In genomic region chr13:113006660-113007059, GRCh38 we compare ENCODE assay signal across 20 cellular contexts. TPM values are rescaled to one million over a fixed set of nuclear protein-coding genes. Genes with fewer than 3 reads are reported as not detected.
DNase-seq lines count a peak whose midpoint lies in the region; ATAC-seq, FAIRE-seq and TF ChIP-seq lines count a peak whose summit lies in the region.
"Had no signal": no experiment of that assay in that cellular context is flagged by ENCODE, and none has a peak within 500 bp of the region (broad histone marks: within the 10 kb centered on the region; RNA-seq: fewer than 3 reads in every experiment).

No MANE protein-coding gene starts in this region.

- ATAC-seq in activated naive CD8-positive, alpha-beta T cell treated with anti-CD3 and anti-CD28 coated beads, Interleukin-2, amount 50 U/mL, for 24 hours: no peak
- ATAC-seq in GM21423 (IDR thresholded peaks at IDR 0.05; ENCODE audit: unreplicated experiment): no peak
- ATAC-seq: HCT116 had no signal

- H3K9me3 ChIP-seq in small intestine (ENCODE audit: control insufficient read depth, low read depth): no peaks in the 10 kb centered on the region
- H3K9me3 ChIP-seq: Caco-2 had no signal

- H3K27ac ChIP-seq in dorsolateral prefrontal cortex (peak overlapping the region in 44 of 59 donors; percentile 3 to 87 (median 50)), layer of hippocampus (ENCODE audit: low read depth, low read length) (peak overlapping the region; percentile 35), substantia nigra (ENCODE audit: low read depth, low read length, poor library complexity, severe bottlenecking) (peak overlapping the region; percentile 61), small intestine (ENCODE audit: low read depth in 1 of 2, low read length in 1 of 2) (no peak overlapping the region)
- H3K27ac ChIP-seq: 22Rv1, GM23248 had no signal

- intact Hi-C loops in dorsolateral prefrontal cortex (cut with DNase I): no loop called here

- H3K9me3 Mint-ChIP-seq in activated naive CD8-positive, alpha-beta T cell (ENCODE audit: low read depth): no peaks in the 10 kb centered on the region
- peaks cover 4% of the 10 kb centered on the region for H3K9me3 Mint-ChIP-seq in activated naive CD8-positive, alpha-beta T cell treated with anti-CD3 and anti-CD28 coated beads, Interleukin-2, amount 50 U/mL, for 24 hours

- no peak overlapping the region for H3K27ac Mint-ChIP-seq in activated naive CD8-positive, alpha-beta T cell
- H3K27ac Mint-ChIP-seq in activated naive CD8-positive, alpha-beta T cell treated with anti-CD3 and anti-CD28 coated beads, Interleukin-2, amount 50 U/mL, for 24 hours: no peak overlapping the region
- H3K27ac Mint-ChIP-seq: B cell; CD4-positive, alpha-beta memory T cell had no signal

- H3K36me3 ChIP-seq in small intestine (ENCODE audit: control insufficient read depth in 2 of 2, insufficient read depth in 2 of 2, low read length in 2 of 2): no peaks in the 10 kb centered on the region

- H3K27me3 Mint-ChIP-seq in activated naive CD8-positive, alpha-beta T cell: no peaks in the 10 kb centered on the region
- H3K27me3 Mint-ChIP-seq in activated naive CD8-positive, alpha-beta T cell treated with anti-CD3 and anti-CD28 coated beads, Interleukin-2, amount 50 U/mL, for 24 hours: peaks cover 3% of the 10 kb centered on the region
- H3K27me3 Mint-ChIP-seq: CD4-positive, alpha-beta memory T cell had no signal

- 92 to 93% (median 92%) methylated on average over 16 of the region's 16 CpGs for WGBS in small intestine, 3 donors

- peaks cover 0 to 14% (median 0%) of the 10 kb centered on the region in 45 donors for H3K27me3 ChIP-seq in dorsolateral prefrontal cortex
- peaks cover 3% of the 10 kb centered on the region for H3K27me3 ChIP-seq in layer of hippocampus (ENCODE audit: control insufficient read depth, insufficient read depth, low read length)
- no peaks in the 10 kb centered on the region for H3K27me3 ChIP-seq in small intestine (ENCODE audit: control insufficient read depth in 2 of 2, insufficient read depth in 2 of 2, low read length in 2 of 2)

- H3K4me3 ChIP-seq in dorsolateral prefrontal cortex (peak overlapping the region in 2 of 59 donors; percentile 5 to 9), small intestine (ENCODE audit: low read depth in 1 of 2, low read length in 2 of 2) (no peak overlapping the region)
- H3K4me3 ChIP-seq: GM23248 had no signal

- no peaks in the 10 kb centered on the region for H3K4me1 ChIP-seq in small intestine (ENCODE audit: control insufficient read depth in 2 of 2, insufficient read depth in 1 of 2, low read depth in 1 of 2, low read length in 1 of 2)
- H3K4me1 ChIP-seq: Caco-2 had no signal

- peak overlapping the region; percentile 32 for H3K4me3 Mint-ChIP-seq in activated naive CD8-positive, alpha-beta T cell
- H3K4me3 Mint-ChIP-seq in activated naive CD8-positive, alpha-beta T cell treated with anti-CD3 and anti-CD28 coated beads, Interleukin-2, amount 50 U/mL, for 24 hours: no peak overlapping the region
- H3K4me3 Mint-ChIP-seq: B cell; CD4-positive, alpha-beta memory T cell; H9 had no signal

- no peak for FAIRE-seq in small intestine (lab: Jason Lieb, UNC)
- FAIRE-seq: A204.1, G401.6, GM12892 had no signal

- TF ChIP-seq CTCF in dorsolateral prefrontal cortex (IDR thresholded peaks at IDR 0.05 in 54 of 56, conservative IDR thresholded peaks at IDR 0.05 in 2 of 56; ENCODE audit: low read depth in 1 of 56, partially characterized antibody in 56 of 56): no peak

- H3K4me1 Mint-ChIP-seq in activated naive CD8-positive, alpha-beta T cell (ENCODE audit: low read depth): peaks cover 18% of the 10 kb centered on the region
- peaks cover 15% of the 10 kb centered on the region for H3K4me1 Mint-ChIP-seq in activated naive CD8-positive, alpha-beta T cell treated with anti-CD3 and anti-CD28 coated beads, Interleukin-2, amount 50 U/mL, for 24 hours

- H3K36me3 Mint-ChIP-seq in activated naive CD8-positive, alpha-beta T cell: peaks cover 5% of the 10 kb centered on the region
- H3K36me3 Mint-ChIP-seq in activated naive CD8-positive, alpha-beta T cell treated with anti-CD3 and anti-CD28 coated beads, Interleukin-2, amount 50 U/mL, for 24 hours (ENCODE audit: low read depth): peaks cover 9% of the 10 kb centered on the region

- DNase-seq in activated naive CD8-positive, alpha-beta T cell treated with anti-CD3 and anti-CD28 coated beads, Interleukin-2, amount 50 U/mL, for 24 hours: no peak
- DNase-seq in dorsolateral prefrontal cortex: no peak
- no peak for DNase-seq in substantia nigra (lab: John Stamatoyannopoulos, UW)
- DNase-seq in small intestine: no peak
- no peak for DNase-seq in HuH-7.5 (ENCODE audit: low spot score)
- DNase-seq: Caco-2; CD4-positive, alpha-beta memory T cell; DMS153; DND-41; GM23248; H9 had no signal

RNA-seq across cellular contexts. Expression of gene MCF2L, which starts 37.6 kb away (rescaled TPM):
- total RNA-seq in dorsolateral prefrontal cortex: 100 to 1,000 TPM; 181 to 436 (median 311) TPM
- 10 to 100 TPM; 12.2 to 23.9 (median 20.1) TPM for polyA plus RNA-seq in small intestine
- total RNA-seq: GM23248 had no signal
- polyA plus RNA-seq: GM23248 had no signal

Comparison
In these comparisons a context has a peak if more than half of its experiments do, and no peak if none do; other contexts are left out.
1. H3K27ac ChIP-seq: peak in dorsolateral prefrontal cortex (44 of 59), layer of hippocampus (single experiment) and substantia nigra (single experiment); none in small intestine (0 of 2).